ENCODE assay signal across 13 cellular contexts in genomic region chr19:6610934-6611370, GRCh38. TPM values are rescaled to one million over a fixed set of nuclear protein-coding genes. Genes with fewer than 3 reads are reported as not detected.
A peak's percentile ranks its signal among the peaks of the same experiment; 100 is the strongest.
DNase-seq lines count a peak whose midpoint lies in the region; ATAC-seq and TF ChIP-seq lines count a peak whose summit lies in the region.
"Had no signal": no experiment of that assay in that cellular context is flagged by ENCODE, and none has a peak within 500 bp of the region (broad histone marks: within the 10 kb centered on the region; RNA-seq: fewer than 3 reads in every experiment).

No MANE protein-coding gene starts in this region.

- H3K9me3 ChIP-seq in heart left ventricle (no peaks in the 10 kb centered on the region), subcutaneous abdominal adipose tissue (ENCODE audit: control insufficient read depth in 5 of 5, low read length in 5 of 5) (no peaks in the 10 kb centered on the region)

- peak; percentile 41 to 87 (median 63) for ATAC-seq in heart left ventricle
- ATAC-seq: esophagus mucosa had no signal

- no peak overlapping the region for H3K9ac ChIP-seq in subcutaneous abdominal adipose tissue (ENCODE audit: low read length in 5 of 5)

- WGBS in heart left ventricle, 4 donors, result 40 to 68% (median 54%) methylated on average over 3 to 4 of the region's 4 CpGs

- intact Hi-C loops in heart left ventricle (cut with DNase I) (no loop called here), cardiac septum (cut with DNase I) (no loop called here)

- DNase-seq in heart left ventricle (no peak), cardiac septum (ENCODE audit: low spot score) (no peak), SW480 (ENCODE audit: low spot score) (peak; percentile 36), fibroblast of the conjunctiva (ENCODE audit: low read depth) (peak; percentile 94), NCI-H1092 treated with DMSO at 0.1 percent for 48 hours (lab: John Stamatoyannopoulos, UW) (no peak), GF-D8 (lab: John Stamatoyannopoulos, UW) (no peak)
- DNase-seq in stimulated activated naive CD4-positive, alpha-beta T cell (lab: John Stamatoyannopoulos, UW), result no peak
- DNase-seq: activated CD4-positive, alpha-beta T cell treated with anti-CD3 and anti-CD28 coated beads, Interleukin-2, amount 50 U/mL, for 4 hours; NCI-H2227 treated with DMSO at 0.1 percent for 48 hours; stimulated activated CD8-positive, alpha-beta memory T cell treated with anti-CD3 and anti-CD28 coated beads, Interleukin-4, amount 100 ng/mL, for 48 hours had no signal

- H3K4me3 ChIP-seq in heart left ventricle (no peak overlapping the region), subcutaneous abdominal adipose tissue (ENCODE audit: low read depth in 1 of 5, low read length in 5 of 5) (no peak overlapping the region)

- H3K4me1 ChIP-seq in heart left ventricle, result peaks cover 0 to 5% (median 0%) of the 10 kb centered on the region in 12 donors
- H3K4me1 ChIP-seq in subcutaneous abdominal adipose tissue (ENCODE audit: control insufficient read depth in 5 of 5, insufficient read depth in 5 of 5, low read length in 5 of 5), result peaks cover 0 to 1% (median 0%) of the 10 kb centered on the region in 5 donors

- TF ChIP-seq POLR2A in heart left ventricle (IDR thresholded peaks at IDR 0.05), result no peak

- TF ChIP-seq CTCF in heart left ventricle (IDR thresholded peaks at IDR 0.05), result no peak

- H3K36me3 ChIP-seq in heart left ventricle, result no peaks in the 10 kb centered on the region
- H3K36me3 ChIP-seq in subcutaneous abdominal adipose tissue (ENCODE audit: control insufficient read depth in 5 of 5, insufficient read depth in 5 of 5, low read length in 5 of 5), result no peaks in the 10 kb centered on the region

- peak overlapping the region in 1 of 12 donors; percentile 9 for H3K27ac ChIP-seq in heart left ventricle
- H3K27ac ChIP-seq in subcutaneous abdominal adipose tissue (ENCODE audit: low read depth, low read length), result peak overlapping the region; percentile 18

- peaks cover 0 to 51% (median 13%) of the 10 kb centered on the region in 9 donors for H3K27me3 ChIP-seq in heart left ventricle
- peaks cover 0 to 20% (median 3%) of the 10 kb centered on the region in 5 donors for H3K27me3 ChIP-seq in subcutaneous abdominal adipose tissue (ENCODE audit: control insufficient read depth in 5 of 5, insufficient read depth in 4 of 5, low read length in 5 of 5)

RNA-seq across cellular contexts. Expression of gene CD70, which starts 20.0 kb away (rescaled TPM):
- total RNA-seq in heart left ventricle, result under 1 TPM in 3 of 9 donors, not detected in 6; 0.23 to 0.68 (median 0.37) TPM
- polyA plus RNA-seq in heart left ventricle, result not detected
- total RNA-seq in cardiac septum, result not detected
- total RNA-seq: esophagus mucosa had no signal

RNA-seq across cellular contexts. Expression of gene TNFSF14, which starts 59.0 kb away (rescaled TPM):
- 1 to 10 TPM in 2 of 9 donors, under 1 TPM in 4, not detected in 3; 0.08 to 3.8 (median 0.28) TPM for total RNA-seq in heart left ventricle
- polyA plus RNA-seq in heart left ventricle, result under 1 TPM; 0.07 to 0.30 TPM
- 0.35 TPM for total RNA-seq in cardiac septum
- total RNA-seq: skeletal muscle tissue had no signal

Comparison
In these comparisons a context has a peak if more than half of its experiments do, and no peak if none do; other contexts are left out.
1. DNase-seq: peak in SW480 (single experiment) and fibroblast of the conjunctiva (single experiment); none in heart left ventricle (0 of 5), cardiac septum (single experiment), NCI-H1092 treated with DMSO at 0.1 percent for 48 hours (single experiment), stimulated activated naive CD4-positive, alpha-beta T cell (0 of 6) and GF-D8 (single experiment).